In the genomic region with DNA sequence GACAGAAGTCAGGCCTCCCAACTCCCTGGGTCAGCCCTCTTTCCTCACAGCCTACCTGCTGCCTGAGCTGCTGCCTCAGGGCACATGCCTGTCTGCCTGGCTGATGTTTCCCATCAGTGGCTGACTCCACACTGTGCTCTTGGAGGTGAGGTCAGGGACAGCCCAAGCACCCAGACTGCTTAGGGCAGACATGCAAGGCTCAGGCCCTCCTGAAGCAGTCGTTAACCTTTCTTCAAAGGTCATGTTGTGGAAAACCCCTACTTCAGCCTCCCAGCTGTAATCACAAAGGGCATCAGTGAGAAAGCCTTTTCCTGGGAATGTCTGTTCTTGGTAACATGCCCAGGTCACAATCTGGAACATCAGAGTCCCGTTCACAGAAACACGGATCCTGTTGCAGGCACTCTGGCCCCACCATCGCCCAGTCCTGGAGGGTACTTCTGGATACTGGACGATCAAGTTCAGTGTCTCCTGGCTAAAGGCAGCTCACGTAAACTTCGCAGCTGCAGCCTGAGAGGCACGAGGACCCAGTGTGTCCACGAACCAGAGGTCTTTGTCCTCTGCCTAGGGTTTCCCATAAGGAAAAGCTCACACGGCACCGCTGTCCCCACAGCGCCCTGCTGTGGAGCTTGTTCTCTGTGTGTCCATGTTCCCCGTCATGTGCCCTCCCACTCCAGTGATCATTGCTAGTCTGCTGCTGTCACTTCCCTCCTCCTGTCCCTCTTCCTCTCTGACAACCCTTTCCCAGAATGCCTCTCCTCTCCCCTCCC, we compare ENCODE assay signal across 8 cellular contexts. TPM values are rescaled to one million over a fixed set of nuclear protein-coding genes. Genes with fewer than 3 reads are reported as not detected.
A peak's percentile ranks its signal among the peaks of the same experiment; 100 is the strongest.
DNase-seq lines count a peak whose midpoint lies in the region; ATAC-seq and TF ChIP-seq lines count a peak whose summit lies in the region.

No MANE protein-coding gene starts in this region.

- no peak for TF ChIP-seq CTCF in chondrocyte (IDR thresholded peaks at IDR 0.05)
- TF ChIP-seq CTCF in right lobe of liver (IDR thresholded peaks at IDR 0.05) = peak in 3 of 4 donors; percentile 33 to 53 (median 42)

- TF ChIP-seq POLR2A in right lobe of liver (IDR thresholded peaks at IDR 0.05) = no peak

- WGBS in right lobe of liver (ENCODE audit: insufficient coverage, low coverage, low lambda C conversion rate, missing lambda C conversion rate) = 35% methylated on average over 2 of the region's 13 CpGs

- peaks cover 4% of the 10 kb centered on the region for H3K27me3 Mint-ChIP-seq in chondrocyte (ENCODE audit: low read depth)

- no peak overlapping the region for H3K4me3 ChIP-seq in right lobe of liver
- no peak overlapping the region for H3K4me3 ChIP-seq in effector memory CD4-positive, alpha-beta T cell (ENCODE audit: insufficient read depth, low read depth, low read length, poor library complexity, severe bottlenecking)

- peak overlapping the region in 2 of 3 donors; percentile 52 to 75 for H3K27ac ChIP-seq in right lobe of liver
- H3K27ac ChIP-seq in effector memory CD4-positive, alpha-beta T cell (ENCODE audit: insufficient read depth, low read length, poor library complexity, severe bottlenecking) = no peak overlapping the region

- peaks cover 0 to 34% (median 15%) of the 10 kb centered on the region in 4 donors for H3K4me1 ChIP-seq in right lobe of liver
- no peaks in the 10 kb centered on the region for H3K4me1 ChIP-seq in effector memory CD4-positive, alpha-beta T cell (ENCODE audit: control insufficient read depth, insufficient read depth, low read length, poor library complexity, severe bottlenecking)

- H3K36me3 ChIP-seq in right lobe of liver = no peaks in the 10 kb centered on the region
- H3K36me3 ChIP-seq in effector memory CD4-positive, alpha-beta T cell (ENCODE audit: control insufficient read depth, insufficient read depth, low read length) = no peaks in the 10 kb centered on the region

- no peak for DNase-seq in Right ventricle myocardium inferior (ENCODE audit: missing footprints)
- no peak for DNase-seq in cardiac septum (ENCODE audit: low spot score)
- DNase-seq in chondrocyte (ENCODE audit: low spot score) = no peak
- peak; percentile 74 to 84 (median 74) for DNase-seq in right lobe of liver
- no peak for DNase-seq in NCI-H510A treated with DMSO at 0.1 percent for 48 hours (lab: John Stamatoyannopoulos, UW)
- DNase-seq in effector memory CD4-positive, alpha-beta T cell = no peak
- DNase-seq in HuH-7 (ENCODE audit: low spot score) = no peak
- no peak for DNase-seq in activated gamma-delta T cell treated with Interleukin-2 at 50 U/mL for 16 hours

- ATAC-seq in Right ventricle myocardium inferior = peak; percentile 65
- ATAC-seq in right lobe of liver = peak; percentile 91 to 94 (median 93)

- H3K9me3 ChIP-seq in right lobe of liver = no peaks in the 10 kb centered on the region
- H3K9me3 ChIP-seq in effector memory CD4-positive, alpha-beta T cell (ENCODE audit: control insufficient read depth, low read length) = no peaks in the 10 kb centered on the region

- H3K4me1 Mint-ChIP-seq in chondrocyte (ENCODE audit: low read depth) = peaks cover 15% of the 10 kb centered on the region

- H3K36me3 Mint-ChIP-seq in chondrocyte (ENCODE audit: low read depth) = no peaks in the 10 kb centered on the region

- intact Hi-C loops in Right ventricle myocardium inferior (cut with DNase I) = no loop called here
- intact Hi-C loops in cardiac septum (cut with DNase I) = no loop called here
- intact Hi-C loops in right lobe of liver (cut with DNase I) = no loop called here

- H3K4me3 Mint-ChIP-seq in chondrocyte (ENCODE audit: unreplicated experiment) = no peak overlapping the region

- no peaks in the 10 kb centered on the region for H3K9me3 Mint-ChIP-seq in chondrocyte (ENCODE audit: low read depth)

- peak overlapping the region; percentile 22 for H3K27ac Mint-ChIP-seq in chondrocyte (ENCODE audit: unreplicated experiment)

- H3K27me3 ChIP-seq in right lobe of liver = no peaks in the 10 kb centered on the region
- H3K27me3 ChIP-seq in effector memory CD4-positive, alpha-beta T cell (replicated peaks; ENCODE audit: control insufficient read depth, insufficient read depth, low read length, poor library complexity, severe bottlenecking) = no peaks in the 10 kb centered on the region

RNA-seq across cellular contexts. Expression of a gene that starts 54.9 kb away (rescaled TPM):
- total RNA-seq in Right ventricle myocardium inferior = 32.2 TPM
- total RNA-seq in cardiac septum = 13.0 TPM
- 0.60 to 1.2 TPM (median 0.85 TPM) in 3 replicates for total RNA-seq in chondrocyte
- 10 to 100 TPM; 18.2 to 45.1 (median 21.5) TPM for total RNA-seq in right lobe of liver

Comparison
In these comparisons a context has a peak if more than half of its experiments do, and no peak if none do; other contexts are left out.
1. DNase-seq: peak in right lobe of liver (3 of 3); none in Right ventricle myocardium inferior (single experiment), cardiac septum (single experiment), chondrocyte (single experiment), NCI-H510A treated with DMSO at 0.1 percent for 48 hours (single experiment), effector memory CD4-positive, alpha-beta T cell (0 of 3), HuH-7 (single experiment) and activated gamma-delta T cell treated with Interleukin-2 at 50 U/mL for 16 hours (single experiment).